In genomic region chr7:50774299-50774698, GRCh38 we compare ENCODE assay signal across 26 cellular contexts.
"Had no signal": no experiment of that assay in that cellular context is flagged by ENCODE, and none has a peak within 500 bp of the region (broad histone marks: within the 10 kb centered on the region; RNA-seq: fewer than 3 reads in every experiment).

No MANE protein-coding gene starts in this region.

- H3K36me3 Mint-ChIP-seq: activated naive CD8-positive, alpha-beta T cell treated with anti-CD3 and anti-CD28 coated beads for 36 hours; stimulated activated memory B cell treated with anti-CD40 and anti-IgM and Interleukin-4, amounts not matched to agents 10 μg/mL and 1 μg/mL and 100 μg/mL, for 72 hours had no signal

- H3K4me1 Mint-ChIP-seq: activated naive CD8-positive, alpha-beta T cell treated with anti-CD3 and anti-CD28 coated beads for 36 hours; stimulated activated memory B cell treated with anti-CD40 and anti-IgM and Interleukin-4, amounts not matched to agents 10 μg/mL and 1 μg/mL and 100 μg/mL, for 72 hours had no signal

- H3K4me3 ChIP-seq: gastrocnemius medialis, left ventricle myocardium inferior, neural progenitor cell, sigmoid colon, smooth muscle cell, stomach, suprapubic skin, tibial nerve had no signal

- H2AFZ ChIP-seq: neural progenitor cell had no signal

- H3K9me3 ChIP-seq: gastrocnemius medialis, left ventricle myocardium inferior, sigmoid colon, stomach, suprapubic skin, tibial nerve had no signal

- H3K27me3 ChIP-seq: gastrocnemius medialis, neural progenitor cell, sigmoid colon, stomach, suprapubic skin, tibial nerve had no signal

- H3K36me3 ChIP-seq: gastrocnemius medialis, left ventricle myocardium inferior, neural progenitor cell, sigmoid colon, stomach, suprapubic skin, tibial nerve had no signal

- H3K4me2 ChIP-seq: neural progenitor cell, smooth muscle cell had no signal

- ATAC-seq: activated T-cell treated with anti-CD3 and anti-CD28 coated beads, Interleukin-2, amount 50 U/mL, for 4 hours; esophagus mucosa; gastrocnemius medialis; naive thymus-derived CD8-positive, alpha-beta T cell; stimulated activated memory B cell treated with anti-CD40 and anti-IgM and Interleukin-4, amounts not matched to agents 10 μg/mL and 1 μg/mL and 100 μg/mL, for 72 hours; WTC11 had no signal

- H3K27me3 Mint-ChIP-seq: activated naive CD8-positive, alpha-beta T cell treated with anti-CD3 and anti-CD28 coated beads for 36 hours; progenitor cell of endocrine pancreas had no signal

- H3K9ac ChIP-seq: neural progenitor cell had no signal

- H3K27ac Mint-ChIP-seq: activated naive CD8-positive, alpha-beta T cell treated with anti-CD3 and anti-CD28 coated beads for 36 hours; activated T-helper 2 cell treated with anti-CD3 and anti-CD28 coated beads, Interferon-gamma antibody, Interleukin-2, Interleukin-4, amounts not matched to agents 10 μg/mL and 5 μg/mL and 100 μg/mL, durations not matched to agents 14 hours and 24 hours and 36 hours; mesothelial cell of epicardium; naive thymus-derived CD8-positive, alpha-beta T cell; neural progenitor cell; progenitor cell of endocrine pancreas; stimulated activated memory B cell treated with anti-CD40 and anti-IgM and Interleukin-4, amounts not matched to agents 10 μg/mL and 1 μg/mL and 100 μg/mL, for 72 hours; T-helper 2 cell treated with Interferon-gamma antibody and Interleukin-4, amounts not matched to agents 5 μg/mL and 100 μg/mL, for 36 hours; WTC11 had no signal

- H3K4me1 ChIP-seq: suprapubic skin had no signal

- H3K4me3 Mint-ChIP-seq: activated naive CD8-positive, alpha-beta T cell treated with anti-CD3 and anti-CD28 coated beads for 36 hours; activated T-cell treated with anti-CD3 and anti-CD28 coated beads, Interleukin-2, amount 50 U/mL, for 4 hours; mesothelial cell of epicardium; naive thymus-derived CD8-positive, alpha-beta T cell; neural progenitor cell; stimulated activated memory B cell treated with anti-CD40 and anti-IgM and Interleukin-4, amounts not matched to agents 10 μg/mL and 1 μg/mL and 100 μg/mL, for 72 hours; T-helper 2 cell treated with Interferon-gamma antibody and Interleukin-4, amounts not matched to agents 5 μg/mL and 100 μg/mL, for 36 hours; WTC11 had no signal

- H3K27ac ChIP-seq: gastrocnemius medialis, left ventricle myocardium inferior, neural progenitor cell, sigmoid colon, stomach, suprapubic skin, tibial nerve had no signal

- DNase-seq: activated CD4-positive, alpha-beta T cell treated with anti-CD3 and anti-CD28 coated beads, Interleukin-2, amount 50 U/mL, for 4 hours; activated CD8-positive, alpha-beta memory T cell treated with anti-CD3 and anti-CD28 coated beads for 24 hours; activated CD8-positive, alpha-beta memory T cell treated with anti-CD3 and anti-CD28 coated beads, Interleukin-2, amount 50 U/mL, for 4 hours; activated naive CD4-positive, alpha-beta T cell; activated naive CD8-positive, alpha-beta T cell treated with anti-CD3 and anti-CD28 coated beads for 36 hours; activated T-cell treated with anti-CD3 and anti-CD28 coated beads, Interleukin-2, amount 50 U/mL, for 4 hours; effector CD8-positive, alpha-beta T cell; gastrocnemius medialis; hippocampal formation; left ventricle myocardium inferior; naive thymus-derived CD8-positive, alpha-beta T cell; retina; sigmoid colon; stimulated activated CD4-positive, alpha-beta T cell treated with anti-CD3 and anti-CD28 coated beads, Interleukin-15, amount 100 ng/mL, for 24 hours; stomach had no signal
